14 cellular contexts compared by ENCODE assay signal in the genomic region with DNA sequence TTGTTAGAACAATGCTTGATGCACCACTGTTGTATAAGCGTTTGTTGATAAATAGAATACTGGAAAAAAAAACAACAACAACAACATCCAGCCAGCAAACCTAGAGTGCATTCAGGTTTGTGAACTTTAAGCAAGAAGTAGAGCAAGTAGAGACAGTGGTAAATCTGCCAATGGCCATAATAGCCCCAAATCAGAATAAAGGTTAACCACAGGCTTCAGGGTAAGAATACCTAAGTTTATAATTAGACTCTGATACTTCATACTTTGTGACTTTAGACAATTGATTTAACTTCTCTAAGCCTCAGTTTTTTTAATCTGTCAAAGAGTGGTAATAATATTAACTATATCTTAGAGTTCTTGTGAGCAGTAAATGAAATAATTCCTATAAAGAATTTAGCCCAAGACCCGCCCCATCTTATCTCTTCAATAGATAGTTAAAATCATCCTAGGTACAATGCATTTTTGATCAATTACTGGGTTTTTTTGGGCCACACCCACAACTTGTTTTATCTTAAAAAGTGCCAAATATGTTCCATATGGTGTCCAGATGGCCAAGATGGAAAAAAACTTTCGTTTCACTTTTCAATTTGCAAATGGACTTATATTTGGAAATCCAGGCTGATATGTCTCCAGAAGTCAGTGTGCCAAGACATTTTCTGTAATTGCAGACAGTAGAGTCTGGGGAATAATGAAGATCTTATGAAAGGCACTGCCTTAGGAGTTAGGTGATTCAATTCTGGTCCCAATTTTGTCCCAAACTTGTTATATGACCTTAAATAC. TPM values are rescaled to one million over a fixed set of nuclear protein-coding genes. Genes with fewer than 3 reads are reported as not detected.
DNase-seq lines count a peak whose midpoint lies in the region; ATAC-seq, FAIRE-seq and TF ChIP-seq lines count a peak whose summit lies in the region.
"Had no signal": no experiment of that assay in that cellular context is flagged by ENCODE, and none has a peak within 500 bp of the region (broad histone marks: within the 10 kb centered on the region; RNA-seq: fewer than 3 reads in every experiment).

No MANE protein-coding gene starts in this region.

- H3K4me2 ChIP-seq in endothelial cell of umbilical vein (ENCODE audit: insufficient read depth, low read length): no peak overlapping the region
- H3K4me2 ChIP-seq in osteoblast (ENCODE audit: insufficient read depth, low read length): no peak overlapping the region
- H3K4me2 ChIP-seq: BLaER1 treated with 17β-estradiol and CSF1 and Interleukin-3, amounts not matched to agents 10 nM and 100 nM had no signal

- BruUV-seq in endothelial cell of umbilical vein (replicated peaks; lab: Mats Ljungman, UMichigan): no TSS peak

- ATAC-seq in HG02852 (IDR thresholded peaks at IDR 0.05; ENCODE audit: unreplicated experiment): no peak

- no peak for TF ChIP-seq CTCF in endothelial cell of umbilical vein (IDR thresholded peaks at IDR 0.05; ENCODE audit: extremely low read depth in 1 of 2, insufficient read depth in 1 of 2, low read depth in 1 of 2, low read length in 2 of 2)
- TF ChIP-seq CTCF in osteoblast (IDR thresholded peaks at IDR 0.05; ENCODE audit: extremely low read depth, low read depth, low read length): no peak

- dilution Hi-C loops in endothelial cell of umbilical vein (cut with MboI; ENCODE audit: extremely low pct_ligation_motif_present, low sequenced_read_pairs): no loop called here

- H3K9ac ChIP-seq in endothelial cell of umbilical vein (replicated peaks; ENCODE audit: extremely low read depth, insufficient read depth, low read length): no peak overlapping the region
- H3K9ac ChIP-seq: BLaER1 treated with 17β-estradiol and CSF1 and Interleukin-3, amounts not matched to agents 10 nM and 100 nM had no signal

- H4K20me1 ChIP-seq in endothelial cell of umbilical vein (replicated peaks; ENCODE audit: control insufficient read depth, extremely low read depth, insufficient read depth, low read length) (no peaks in the 10 kb centered on the region), osteoblast (ENCODE audit: insufficient read depth, low read length) (no peaks in the 10 kb centered on the region)
- H4K20me1 ChIP-seq: BLaER1 treated with 17β-estradiol and CSF1 and Interleukin-3, amounts not matched to agents 10 nM and 100 nM had no signal

- H3K27ac ChIP-seq in endothelial cell of umbilical vein (ENCODE audit: insufficient read depth, low read depth, low read length) (peak overlapping the region; percentile 87), osteoblast (ENCODE audit: low read depth, low read length) (peak overlapping the region; percentile 43)
- H3K27ac ChIP-seq: BLaER1 treated with 17β-estradiol and CSF1 and Interleukin-3, amounts not matched to agents 10 nM and 100 nM; colonic mucosa had no signal

- H3K9me1 ChIP-seq in endothelial cell of umbilical vein (replicated peaks; ENCODE audit: control insufficient read depth, extremely low read depth, insufficient read depth, low read length): no peaks in the 10 kb centered on the region

- peak; percentile 77 for FAIRE-seq in RCC 7860 (lab: Jason Lieb, UNC)
- FAIRE-seq in endothelial cell of umbilical vein (lab: Jason Lieb, UNC): no peak

- CTCF ChIA-PET in endothelial cell of umbilical vein (lab: Charles Lee): no interaction called here

- intact Hi-C loops in endothelial cell of umbilical vein (cut with micrococcal nuclease): no loop called here

- no peak for TF ChIP-seq POLR2A in endothelial cell of umbilical vein (IDR thresholded peaks at IDR 0.05; ENCODE audit: low read depth, low read length)

- peaks cover 51% of the 10 kb centered on the region for H3K4me1 ChIP-seq in endothelial cell of umbilical vein (ENCODE audit: control insufficient read depth, extremely low read depth, insufficient read depth, low read length)
- peaks cover 61% of the 10 kb centered on the region for H3K4me1 ChIP-seq in osteoblast (ENCODE audit: insufficient read depth, low read length)
- H3K4me1 ChIP-seq: BLaER1 treated with 17β-estradiol and CSF1 and Interleukin-3, amounts not matched to agents 10 nM and 100 nM; colonic mucosa had no signal

- POLR2A ChIA-PET in endothelial cell of umbilical vein (lab: Charles Lee): no interaction called here

- H3K9me3 ChIP-seq in endothelial cell of umbilical vein (replicated peaks; ENCODE audit: control insufficient read depth, insufficient read depth, low read length) (no peaks in the 10 kb centered on the region), osteoblast (ENCODE audit: low read depth, low read length) (no peaks in the 10 kb centered on the region)
- H3K9me3 ChIP-seq: BLaER1 treated with 17β-estradiol and CSF1 and Interleukin-3, amounts not matched to agents 10 nM and 100 nM; colonic mucosa; ovary had no signal

- H3K4me3 ChIP-seq in endothelial cell of umbilical vein (replicated peaks in 1 of 3; ENCODE audit: insufficient read depth in 1 of 3, low read depth in 1 of 3, low read length in 3 of 3) (no peak overlapping the region), osteoblast (ENCODE audit: insufficient read depth, low read length) (no peak overlapping the region)
- H3K4me3 ChIP-seq: BLaER1 treated with 17β-estradiol and CSF1 and Interleukin-3, amounts not matched to agents 10 nM and 100 nM; colonic mucosa; ovary had no signal

- DNase-seq in ELR (ENCODE audit: low read depth): peak; percentile 54
- DNase-seq in RCC 7860 (ENCODE audit: low spot score): no peak
- no peak for DNase-seq in endothelial cell of umbilical vein (ENCODE audit: low read depth, low spot score)
- no peak for DNase-seq in osteoblast (ENCODE audit: insufficient read length, low spot score, missing footprints)
- DNase-seq in activated CD4-positive, alpha-beta T cell treated with anti-CD3 and anti-CD28 coated beads for 4 hours: no peak
- DNase-seq in AG08395 (ENCODE audit: low spot score): no peak
- DNase-seq: activated CD4-positive, CD25-positive, alpha-beta regulatory T cell; colonic mucosa; NCI-H2081 treated with DMSO at 0.1 percent for 48 hours; NCI-H774; ovary; stimulated activated CD4-positive, alpha-beta T cell treated with anti-CD3 and anti-CD28 coated beads, Interleukin-4, amount 100 ng/mL, for 1 hour had no signal

- H3K79me2 ChIP-seq in endothelial cell of umbilical vein (ENCODE audit: control insufficient read depth, insufficient read depth, low read length): no peaks in the 10 kb centered on the region
- no peaks in the 10 kb centered on the region for H3K79me2 ChIP-seq in osteoblast (ENCODE audit: insufficient read depth, low read length)

- H2AFZ ChIP-seq in endothelial cell of umbilical vein (ENCODE audit: low read depth, low read length): no peak overlapping the region
- no peak overlapping the region for H2AFZ ChIP-seq in osteoblast (ENCODE audit: low read length)

- H3K27me3 ChIP-seq in endothelial cell of umbilical vein (ENCODE audit: control insufficient read depth in 2 of 2, insufficient read depth in 2 of 2, low read length in 2 of 2) (no peaks in the 10 kb centered on the region), osteoblast (ENCODE audit: insufficient read depth, low read length) (no peaks in the 10 kb centered on the region)
- H3K27me3 ChIP-seq: BLaER1 treated with 17β-estradiol and CSF1 and Interleukin-3, amounts not matched to agents 10 nM and 100 nM; colonic mucosa; ovary had no signal

- H3K36me3 ChIP-seq in endothelial cell of umbilical vein (ENCODE audit: control insufficient read depth in 2 of 2, extremely low read depth in 1 of 2, insufficient read depth in 2 of 2, low read length in 2 of 2) (no peaks in the 10 kb centered on the region), osteoblast (ENCODE audit: insufficient read depth, low read length) (no peaks in the 10 kb centered on the region)
- H3K36me3 ChIP-seq: BLaER1 treated with 17β-estradiol and CSF1 and Interleukin-3, amounts not matched to agents 10 nM and 100 nM; colonic mucosa; ovary had no signal

TF ChIP-seq in endothelial cell of umbilical vein, 7 proteins besides CTCF, POLR2A, EP300 and RAD21:
- TF ChIP-seq EZH2 (IDR thresholded peaks at IDR 0.05; ENCODE audit: borderline replicate concordance, low read depth, low read length, severe bottlenecking) (no peak), MYC (IDR thresholded peaks at IDR 0.05; ENCODE audit: low read depth, low read length) (no peak), FOS (IDR thresholded peaks at IDR 0.05; ENCODE audit: borderline replicate concordance, insufficient read depth, low read length) (no peak), GATA2 (IDR thresholded peaks at IDR 0.05; ENCODE audit: insufficient read depth, insufficient read length, low read depth, low read length) (no peak), POLR2AphosphoS5 (IDR thresholded peaks at IDR 0.05; ENCODE audit: insufficient read depth, low read depth, low read length) (no peak), JUN (IDR thresholded peaks at IDR 0.05; ENCODE audit: borderline replicate concordance, insufficient read depth, insufficient read length, low read depth) (no peak)
- TF ChIP-seq, protein P1, sequence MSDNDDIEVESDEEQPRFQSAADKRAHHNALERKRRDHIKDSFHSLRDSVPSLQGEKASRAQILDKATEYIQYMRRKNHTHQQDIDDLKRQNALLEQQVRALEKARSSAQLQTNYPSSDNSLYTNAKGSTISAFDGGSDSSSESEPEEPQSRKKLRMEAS (IDR thresholded peaks at IDR 0.05; ENCODE audit: insufficient read depth, insufficient read length): no peak

RNA-seq across cellular contexts. Expression of a gene that starts 24.5 kb away (rescaled TPM):
- 142 and 146 TPM in 2 replicates for total RNA-seq in endothelial cell of umbilical vein
- polyA plus RNA-seq in endothelial cell of umbilical vein: 80.3 and 81.6 TPM in 2 replicates
- 88.1 and 93.4 TPM in 2 replicates for polyA plus RNA-seq in endothelial cell of umbilical vein (2011; cell fraction: cytosol; rRNA removed)
- 165 and 213 TPM in 2 replicates for polyA plus RNA-seq in endothelial cell of umbilical vein (2011; cell fraction: nucleus; rRNA removed)
- 70.9 and 78.2 TPM in 2 replicates for polyA plus RNA-seq in endothelial cell of umbilical vein (2012)
- 154 and 180 TPM in 2 replicates for polyA minus RNA-seq in endothelial cell of umbilical vein
- not detected for polyA minus RNA-seq in endothelial cell of umbilical vein (2011; cell fraction: cytosol; rRNA and poly(A)+ RNA removed)
- 111 and 158 TPM in 2 replicates for polyA minus RNA-seq in endothelial cell of umbilical vein (2011; cell fraction: nucleus; rRNA and poly(A)+ RNA removed)
- total RNA-seq in osteoblast: 80.4 and 119 TPM in 2 replicates
